1 cellular context compared by ENCODE assay signal in the genomic region with DNA sequence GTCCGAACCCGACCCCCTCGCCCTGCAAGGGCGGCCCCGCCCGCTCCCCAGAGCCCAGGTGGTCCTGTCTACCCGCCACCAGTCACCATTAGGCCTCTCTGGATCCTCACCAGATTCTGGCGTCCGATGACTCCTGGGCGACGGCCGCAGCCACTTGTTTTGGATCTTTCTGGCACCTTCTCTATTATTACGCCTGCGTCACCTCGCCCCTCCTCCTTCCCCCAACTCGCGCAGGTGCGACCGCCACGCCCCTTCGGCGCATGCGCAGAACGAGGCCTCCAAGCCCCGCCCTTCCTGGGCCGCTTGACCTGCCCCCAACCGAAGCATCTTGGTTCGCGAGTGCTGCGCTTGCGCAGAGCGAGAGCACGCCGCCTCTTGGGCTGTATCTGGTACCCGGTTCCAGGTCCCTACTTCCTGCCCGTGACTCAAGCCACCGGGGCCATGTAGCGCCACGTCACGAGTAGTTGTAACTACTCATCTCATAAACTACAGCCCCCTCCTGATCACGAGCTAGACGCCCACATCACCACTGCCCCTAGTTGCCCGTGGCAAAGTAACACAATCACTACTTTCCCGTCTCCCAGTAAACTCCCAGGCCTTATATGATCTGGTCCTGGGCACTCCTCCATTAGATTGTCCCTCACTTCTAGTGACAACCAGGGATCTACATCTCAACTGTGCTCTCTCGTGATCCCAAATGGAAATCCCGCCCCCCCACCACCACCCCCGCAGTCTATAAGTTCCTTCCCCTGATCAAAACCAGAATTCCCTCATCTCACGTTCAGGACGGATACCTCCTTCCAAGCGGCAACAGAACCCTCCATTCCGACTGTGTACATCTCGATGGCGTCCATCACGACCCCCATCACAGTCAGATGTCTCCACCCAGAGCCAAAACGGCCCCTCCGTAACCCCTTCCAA.
A peak's percentile ranks its signal among the peaks of the same experiment; 100 is the strongest.
TF ChIP-seq lines count a peak whose summit lies in the region.

A gene with protein sequence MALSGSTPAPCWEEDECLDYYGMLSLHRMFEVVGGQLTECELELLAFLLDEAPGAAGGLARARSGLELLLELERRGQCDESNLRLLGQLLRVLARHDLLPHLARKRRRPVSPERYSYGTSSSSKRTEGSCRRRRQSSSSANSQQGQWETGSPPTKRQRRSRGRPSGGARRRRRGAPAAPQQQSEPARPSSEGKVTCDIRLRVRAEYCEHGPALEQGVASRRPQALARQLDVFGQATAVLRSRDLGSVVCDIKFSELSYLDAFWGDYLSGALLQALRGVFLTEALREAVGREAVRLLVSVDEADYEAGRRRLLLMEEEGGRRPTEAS (minus strand): TSS at position 156 of the 921 bp plus-strand sequence. CDS start 670 bp downstream, outside the sequence.

TF ChIP-seq in HepG2, 621 proteins besides CTCF, POLR2A, EP300 and RAD21 (continued from another document and continues in another):
- 0 out of 2 replicates have a peak, but pooled peaks have one; percentile 76 for TF ChIP-seq FOXO4 (CRISPR knock-in tag; conservative IDR thresholded peaks at IDR 0.05)
- TF ChIP-seq PHB2 (IDR thresholded peaks at IDR 0.05; ENCODE audit: partially characterized antibody): no peak
- no peak for TF ChIP-seq MAFG (CRISPR knock-in tag; IDR thresholded peaks at IDR 0.05)
- TF ChIP-seq ZNF205 (CRISPR knock-in tag; IDR thresholded peaks at IDR 0.05): no peak
- TF ChIP-seq, protein P1, sequence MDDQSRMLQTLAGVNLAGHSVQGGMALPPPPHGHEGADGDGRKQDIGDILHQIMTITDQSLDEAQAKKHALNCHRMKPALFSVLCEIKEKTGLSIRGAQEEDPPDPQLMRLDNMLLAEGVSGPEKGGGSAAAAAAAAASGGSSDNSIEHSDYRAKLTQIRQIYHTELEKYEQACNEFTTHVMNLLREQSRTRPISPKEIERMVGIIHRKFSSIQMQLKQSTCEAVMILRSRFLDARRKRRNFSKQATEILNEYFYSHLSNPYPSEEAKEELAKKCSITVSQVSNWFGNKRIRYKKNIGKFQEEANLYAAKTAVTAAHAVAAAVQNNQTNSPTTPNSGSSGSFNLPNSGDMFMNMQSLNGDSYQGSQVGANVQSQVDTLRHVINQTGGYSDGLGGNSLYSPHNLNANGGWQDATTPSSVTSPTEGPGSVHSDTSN (CRISPR knock-in tag; IDR thresholded peaks at IDR 0.05; ENCODE audit: borderline replicate concordance): no peak
- no peak for TF ChIP-seq PAWR (CRISPR knock-in tag; IDR thresholded peaks at IDR 0.05; ENCODE audit: borderline replicate concordance)
- no peak for TF ChIP-seq NCOA5 (CRISPR knock-in tag; IDR thresholded peaks at IDR 0.05)
- TF ChIP-seq SOX6 (IDR thresholded peaks at IDR 0.05): no peak
- peak; percentile 88 for TF ChIP-seq SOX6 (CRISPR knock-in tag; IDR thresholded peaks at IDR 0.05)
- no peak for TF ChIP-seq HDAC6 (IDR thresholded peaks at IDR 0.05; ENCODE audit: low read depth, low read length)
- TF ChIP-seq ZKSCAN5 (CRISPR knock-in tag; IDR thresholded peaks at IDR 0.05): no peak
- TF ChIP-seq ZIK1 (CRISPR knock-in tag; IDR thresholded peaks at IDR 0.05; ENCODE audit: borderline replicate concordance, low read depth): no peak
- 0 out of 2 replicates have a peak, but pooled peaks have one; percentile 22 for TF ChIP-seq ZNF709 (CRISPR knock-in tag; IDR thresholded peaks at IDR 0.05)
- TF ChIP-seq PLRG1 (conservative IDR thresholded peaks at IDR 0.05): no peak
- TF ChIP-seq POLR2AphosphoS5 (IDR thresholded peaks at IDR 0.05; ENCODE audit: low read depth, low read length): peak; percentile 82
- no peak; the same call in 1 of the 2 replicates for TF ChIP-seq TBX2 (CRISPR knock-in tag; IDR thresholded peaks at IDR 0.05; ENCODE audit: borderline replicate concordance)
- TF ChIP-seq SP2 (CRISPR knock-in tag; IDR thresholded peaks at IDR 0.05): no peak
- TF ChIP-seq, protein P2, sequence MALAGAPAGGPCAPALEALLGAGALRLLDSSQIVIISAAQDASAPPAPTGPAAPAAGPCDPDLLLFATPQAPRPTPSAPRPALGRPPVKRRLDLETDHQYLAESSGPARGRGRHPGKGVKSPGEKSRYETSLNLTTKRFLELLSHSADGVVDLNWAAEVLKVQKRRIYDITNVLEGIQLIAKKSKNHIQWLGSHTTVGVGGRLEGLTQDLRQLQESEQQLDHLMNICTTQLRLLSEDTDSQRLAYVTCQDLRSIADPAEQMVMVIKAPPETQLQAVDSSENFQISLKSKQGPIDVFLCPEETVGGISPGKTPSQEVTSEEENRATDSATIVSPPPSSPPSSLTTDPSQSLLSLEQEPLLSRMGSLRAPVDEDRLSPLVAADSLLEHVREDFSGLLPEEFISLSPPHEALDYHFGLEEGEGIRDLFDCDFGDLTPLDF (CRISPR knock-in tag; IDR thresholded peaks at IDR 0.05): no peak
- no peak for TF ChIP-seq KIAA2018 (CRISPR knock-in tag; IDR thresholded peaks at IDR 0.05; ENCODE audit: borderline replicate concordance)
- no peak for TF ChIP-seq NFIB (CRISPR knock-in tag; IDR thresholded peaks at IDR 0.05; ENCODE audit: borderline replicate concordance)
- TF ChIP-seq IRX3 (CRISPR knock-in tag; IDR thresholded peaks at IDR 0.05; ENCODE audit: borderline replicate concordance, low read depth): no peak
- no peak for TF ChIP-seq ZZZ3 (CRISPR knock-in tag; IDR thresholded peaks at IDR 0.05; ENCODE audit: borderline replicate concordance)
- TF ChIP-seq ZNF614 (CRISPR knock-in tag; IDR thresholded peaks at IDR 0.05; ENCODE audit: borderline replicate concordance): no peak; the same call in 1 of the 2 replicates
- peak; percentile 7 for TF ChIP-seq POGZ (CRISPR knock-in tag; IDR thresholded peaks at IDR 0.05)
- no peak for TF ChIP-seq CEBPZ (IDR thresholded peaks at IDR 0.05; ENCODE audit: low read length)
- TF ChIP-seq NCOA2 (CRISPR knock-in tag; IDR thresholded peaks at IDR 0.05): no peak; the same call in 1 of the 2 replicates
- TF ChIP-seq HCFC1 (IDR thresholded peaks at IDR 0.05; ENCODE audit: low read depth, low read length): peak; percentile 33; the same call in 1 of the 2 replicates
- no peak for TF ChIP-seq ZNF432 (CRISPR knock-in tag; IDR thresholded peaks at IDR 0.05; ENCODE audit: borderline replicate concordance)
- no peak for TF ChIP-seq ZNF740 (CRISPR knock-in tag; IDR thresholded peaks at IDR 0.05)
- TF ChIP-seq DNMT1 (CRISPR knock-in tag; IDR thresholded peaks at IDR 0.05): no peak
- no peak for TF ChIP-seq FLYWCH1 (CRISPR knock-in tag; IDR thresholded peaks at IDR 0.05)
- TF ChIP-seq RAD51 (IDR thresholded peaks at IDR 0.05; ENCODE audit: borderline replicate concordance): no peak
- TF ChIP-seq IRF1 (CRISPR knock-in tag; IDR thresholded peaks at IDR 0.05; ENCODE audit: low read depth): no peak
- peak; percentile 29; the same call in 1 of the 2 replicates for TF ChIP-seq SALL2 (CRISPR knock-in tag; IDR thresholded peaks at IDR 0.05)
- TF ChIP-seq DBP (CRISPR knock-in tag; IDR thresholded peaks at IDR 0.05; ENCODE audit: not compliant biosample characterization): no peak
- TF ChIP-seq, protein P3, sequence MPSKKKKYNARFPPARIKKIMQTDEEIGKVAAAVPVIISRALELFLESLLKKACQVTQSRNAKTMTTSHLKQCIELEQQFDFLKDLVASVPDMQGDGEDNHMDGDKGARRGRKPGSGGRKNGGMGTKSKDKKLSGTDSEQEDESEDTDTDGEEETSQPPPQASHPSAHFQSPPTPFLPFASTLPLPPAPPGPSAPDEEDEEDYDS (CRISPR knock-in tag; IDR thresholded peaks at IDR 0.05): peak; percentile 93
- TF ChIP-seq ZNF180 (CRISPR knock-in tag; IDR thresholded peaks at IDR 0.05; ENCODE audit: borderline replicate concordance, low read depth): no peak
